ENCODE assay signal across 1 cellular context in genomic region chr5:66498791-66499207, GRCh38.
TF ChIP-seq lines count a peak whose summit lies in the region.

No MANE protein-coding gene starts in this region.

TF ChIP-seq in SK-N-SH treated with all-trans-retinoic acid at 6 μM for 48 hours, 23 proteins besides CTCF, POLR2A, EP300 and RAD21 (continued from another document):
- TF ChIP-seq, protein P1, sequence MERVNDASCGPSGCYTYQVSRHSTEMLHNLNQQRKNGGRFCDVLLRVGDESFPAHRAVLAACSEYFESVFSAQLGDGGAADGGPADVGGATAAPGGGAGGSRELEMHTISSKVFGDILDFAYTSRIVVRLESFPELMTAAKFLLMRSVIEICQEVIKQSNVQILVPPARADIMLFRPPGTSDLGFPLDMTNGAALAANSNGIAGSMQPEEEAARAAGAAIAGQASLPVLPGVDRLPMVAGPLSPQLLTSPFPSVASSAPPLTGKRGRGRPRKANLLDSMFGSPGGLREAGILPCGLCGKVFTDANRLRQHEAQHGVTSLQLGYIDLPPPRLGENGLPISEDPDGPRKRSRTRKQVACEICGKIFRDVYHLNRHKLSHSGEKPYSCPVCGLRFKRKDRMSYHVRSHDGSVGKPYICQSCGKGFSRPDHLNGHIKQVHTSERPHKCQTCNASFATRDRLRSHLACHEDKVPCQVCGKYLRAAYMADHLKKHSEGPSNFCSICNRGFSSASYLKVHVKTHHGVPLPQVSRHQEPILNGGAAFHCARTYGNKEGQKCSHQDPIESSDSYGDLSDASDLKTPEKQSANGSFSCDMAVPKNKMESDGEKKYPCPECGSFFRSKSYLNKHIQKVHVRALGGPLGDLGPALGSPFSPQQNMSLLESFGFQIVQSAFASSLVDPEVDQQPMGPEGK (CRISPR knock-in tag; IDR thresholded peaks at IDR 0.05; ENCODE audit: borderline replicate concordance), result no peak
- no peak for TF ChIP-seq ZNF70 (CRISPR knock-in tag; IDR thresholded peaks at IDR 0.05)
- TF ChIP-seq ZNF8 (CRISPR knock-in tag; IDR thresholded peaks at IDR 0.05), result no peak
- no peak for TF ChIP-seq OSR1 (CRISPR knock-in tag; IDR thresholded peaks at IDR 0.05)
- no peak for TF ChIP-seq ZFP3 (CRISPR knock-in tag; IDR thresholded peaks at IDR 0.05)
- TF ChIP-seq SNAI2 (CRISPR knock-in tag; IDR thresholded peaks at IDR 0.05), result no peak
- TF ChIP-seq TSHZ2 (CRISPR knock-in tag; IDR thresholded peaks at IDR 0.05), result no peak
- TF ChIP-seq TOX (CRISPR knock-in tag; IDR thresholded peaks at IDR 0.05; ENCODE audit: borderline replicate concordance), result no peak
- TF ChIP-seq GLIS3 (CRISPR knock-in tag; IDR thresholded peaks at IDR 0.05), result no peak
- TF ChIP-seq RARB (CRISPR knock-in tag; IDR thresholded peaks at IDR 0.05), result no peak
- TF ChIP-seq CSDC2 (CRISPR knock-in tag; IDR thresholded peaks at IDR 0.05), result no peak
- TF ChIP-seq PPARA (CRISPR knock-in tag; IDR thresholded peaks at IDR 0.05; ENCODE audit: borderline replicate concordance), result no peak
